1 cellular context compared by ENCODE assay signal in the genomic region with DNA sequence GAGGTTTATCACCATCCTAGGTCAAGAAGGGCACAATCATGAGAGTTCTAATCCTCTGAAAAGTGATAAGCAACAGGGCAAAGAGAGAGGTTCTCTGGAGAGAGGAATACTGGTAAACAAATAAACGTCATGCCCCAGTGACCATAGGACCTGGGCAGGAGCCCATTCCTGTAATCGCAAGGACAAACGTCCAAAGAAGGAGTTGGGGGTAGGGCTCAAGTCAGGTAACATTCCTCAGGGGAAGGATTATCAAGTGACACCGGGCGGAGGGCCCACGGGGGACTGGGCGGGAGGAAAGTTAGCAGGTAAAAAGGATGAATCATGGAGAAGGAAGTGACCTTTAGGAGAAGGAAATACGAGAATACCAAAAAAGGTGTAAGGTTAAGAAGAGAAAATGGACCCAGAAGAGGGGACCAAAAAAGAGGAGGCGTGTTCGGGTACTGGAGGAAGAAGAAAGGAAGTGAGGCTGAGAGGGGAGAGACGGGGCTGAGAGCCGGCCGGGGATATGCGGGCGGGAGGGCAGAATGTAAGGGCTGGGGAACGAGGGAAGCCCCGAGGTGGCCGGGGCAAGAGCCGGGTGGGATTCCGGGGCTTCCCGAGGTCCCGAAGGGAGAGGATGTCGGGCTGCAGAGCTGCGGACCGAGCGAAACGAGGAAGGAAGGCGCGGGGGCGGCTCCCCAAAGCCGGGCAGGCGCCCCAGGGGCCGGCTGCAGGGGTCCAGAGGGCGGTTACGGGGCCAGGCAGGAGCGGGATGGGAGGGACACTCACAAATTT.
TF ChIP-seq lines count a peak whose summit lies in the region.

No MANE protein-coding gene starts in this region.

TF ChIP-seq in HepG2, 621 proteins besides CTCF, POLR2A, EP300 and RAD21 (continues in another document):
- TF ChIP-seq, protein P1, sequence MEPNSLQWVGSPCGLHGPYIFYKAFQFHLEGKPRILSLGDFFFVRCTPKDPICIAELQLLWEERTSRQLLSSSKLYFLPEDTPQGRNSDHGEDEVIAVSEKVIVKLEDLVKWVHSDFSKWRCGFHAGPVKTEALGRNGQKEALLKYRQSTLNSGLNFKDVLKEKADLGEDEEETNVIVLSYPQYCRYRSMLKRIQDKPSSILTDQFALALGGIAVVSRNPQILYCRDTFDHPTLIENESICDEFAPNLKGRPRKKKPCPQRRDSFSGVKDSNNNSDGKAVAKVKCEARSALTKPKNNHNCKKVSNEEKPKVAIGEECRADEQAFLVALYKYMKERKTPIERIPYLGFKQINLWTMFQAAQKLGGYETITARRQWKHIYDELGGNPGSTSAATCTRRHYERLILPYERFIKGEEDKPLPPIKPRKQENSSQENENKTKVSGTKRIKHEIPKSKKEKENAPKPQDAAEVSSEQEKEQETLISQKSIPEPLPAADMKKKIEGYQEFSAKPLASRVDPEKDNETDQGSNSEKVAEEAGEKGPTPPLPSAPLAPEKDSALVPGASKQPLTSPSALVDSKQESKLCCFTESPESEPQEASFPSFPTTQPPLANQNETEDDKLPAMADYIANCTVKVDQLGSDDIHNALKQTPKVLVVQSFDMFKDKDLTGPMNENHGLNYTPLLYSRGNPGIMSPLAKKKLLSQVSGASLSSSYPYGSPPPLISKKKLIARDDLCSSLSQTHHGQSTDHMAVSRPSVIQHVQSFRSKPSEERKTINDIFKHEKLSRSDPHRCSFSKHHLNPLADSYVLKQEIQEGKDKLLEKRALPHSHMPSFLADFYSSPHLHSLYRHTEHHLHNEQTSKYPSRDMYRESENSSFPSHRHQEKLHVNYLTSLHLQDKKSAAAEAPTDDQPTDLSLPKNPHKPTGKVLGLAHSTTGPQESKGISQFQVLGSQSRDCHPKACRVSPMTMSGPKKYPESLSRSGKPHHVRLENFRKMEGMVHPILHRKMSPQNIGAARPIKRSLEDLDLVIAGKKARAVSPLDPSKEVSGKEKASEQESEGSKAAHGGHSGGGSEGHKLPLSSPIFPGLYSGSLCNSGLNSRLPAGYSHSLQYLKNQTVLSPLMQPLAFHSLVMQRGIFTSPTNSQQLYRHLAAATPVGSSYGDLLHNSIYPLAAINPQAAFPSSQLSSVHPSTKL (CRISPR knock-in tag; IDR thresholded peaks at IDR 0.05): peak; percentile 49; the same call in 1 of the 2 replicates
- TF ChIP-seq TCF12 (IDR thresholded peaks at IDR 0.05) (no peak), TCF12 (CRISPR knock-in tag; IDR thresholded peaks at IDR 0.05) (no peak), ZBTB7A (CRISPR knock-in tag; IDR thresholded peaks at IDR 0.05) (no peak), CENPX (CRISPR knock-in tag; IDR thresholded peaks at IDR 0.05) (no peak), SOX5 (CRISPR knock-in tag; IDR thresholded peaks at IDR 0.05; ENCODE audit: borderline replicate concordance) (peak; percentile 15; the same call in 1 of the 2 replicates), TGIF2 (CRISPR knock-in tag; IDR thresholded peaks at IDR 0.05) (peak; percentile 32; the same call in 1 of the 2 replicates), THAP11 (CRISPR knock-in tag; IDR thresholded peaks at IDR 0.05) (0 out of 2 replicates have a peak, but pooled peaks have one; percentile 53), HDAC2 (CRISPR knock-in tag; IDR thresholded peaks at IDR 0.05) (0 out of 2 replicates have a peak, but pooled peaks have one; percentile 39), MTA1 (CRISPR knock-in tag; IDR thresholded peaks at IDR 0.05; ENCODE audit: borderline replicate concordance) (no peak), NR3C1 (CRISPR knock-in tag; IDR thresholded peaks at IDR 0.05) (no peak), GTF2F1 (IDR thresholded peaks at IDR 0.05; ENCODE audit: low read length) (no peak), GABPA (IDR thresholded peaks at IDR 0.05; ENCODE audit: low read depth, low read length) (0 out of 2 replicates have a peak, but pooled peaks have one; percentile 18), GABPA (CRISPR knock-in tag; IDR thresholded peaks at IDR 0.05; ENCODE audit: low read depth) (peak; percentile 72), HNF4A (CRISPR knock-in tag; IDR thresholded peaks at IDR 0.05) (no peak; the same call in 1 of the 2 replicates), GATAD2A (CRISPR knock-in tag; IDR thresholded peaks at IDR 0.05) (peak; percentile 62)
- TF ChIP-seq, protein P2, sequence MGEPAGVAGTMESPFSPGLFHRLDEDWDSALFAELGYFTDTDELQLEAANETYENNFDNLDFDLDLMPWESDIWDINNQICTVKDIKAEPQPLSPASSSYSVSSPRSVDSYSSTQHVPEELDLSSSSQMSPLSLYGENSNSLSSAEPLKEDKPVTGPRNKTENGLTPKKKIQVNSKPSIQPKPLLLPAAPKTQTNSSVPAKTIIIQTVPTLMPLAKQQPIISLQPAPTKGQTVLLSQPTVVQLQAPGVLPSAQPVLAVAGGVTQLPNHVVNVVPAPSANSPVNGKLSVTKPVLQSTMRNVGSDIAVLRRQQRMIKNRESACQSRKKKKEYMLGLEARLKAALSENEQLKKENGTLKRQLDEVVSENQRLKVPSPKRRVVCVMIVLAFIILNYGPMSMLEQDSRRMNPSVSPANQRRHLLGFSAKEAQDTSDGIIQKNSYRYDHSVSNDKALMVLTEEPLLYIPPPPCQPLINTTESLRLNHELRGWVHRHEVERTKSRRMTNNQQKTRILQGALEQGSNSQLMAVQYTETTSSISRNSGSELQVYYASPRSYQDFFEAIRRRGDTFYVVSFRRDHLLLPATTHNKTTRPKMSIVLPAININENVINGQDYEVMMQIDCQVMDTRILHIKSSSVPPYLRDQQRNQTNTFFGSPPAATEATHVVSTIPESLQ (CRISPR knock-in tag; conservative IDR thresholded peaks at IDR 0.05): no peak
- TF ChIP-seq, protein P3, sequence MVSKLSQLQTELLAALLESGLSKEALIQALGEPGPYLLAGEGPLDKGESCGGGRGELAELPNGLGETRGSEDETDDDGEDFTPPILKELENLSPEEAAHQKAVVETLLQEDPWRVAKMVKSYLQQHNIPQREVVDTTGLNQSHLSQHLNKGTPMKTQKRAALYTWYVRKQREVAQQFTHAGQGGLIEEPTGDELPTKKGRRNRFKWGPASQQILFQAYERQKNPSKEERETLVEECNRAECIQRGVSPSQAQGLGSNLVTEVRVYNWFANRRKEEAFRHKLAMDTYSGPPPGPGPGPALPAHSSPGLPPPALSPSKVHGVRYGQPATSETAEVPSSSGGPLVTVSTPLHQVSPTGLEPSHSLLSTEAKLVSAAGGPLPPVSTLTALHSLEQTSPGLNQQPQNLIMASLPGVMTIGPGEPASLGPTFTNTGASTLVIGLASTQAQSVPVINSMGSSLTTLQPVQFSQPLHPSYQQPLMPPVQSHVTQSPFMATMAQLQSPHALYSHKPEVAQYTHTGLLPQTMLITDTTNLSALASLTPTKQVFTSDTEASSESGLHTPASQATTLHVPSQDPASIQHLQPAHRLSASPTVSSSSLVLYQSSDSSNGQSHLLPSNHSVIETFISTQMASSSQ (IDR thresholded peaks at IDR 0.05; ENCODE audit: low read depth): no peak
- TF ChIP-seq, protein P3 (CRISPR knock-in tag; IDR thresholded peaks at IDR 0.05; ENCODE audit: borderline replicate concordance): no peak
- TF ChIP-seq, protein P4, sequence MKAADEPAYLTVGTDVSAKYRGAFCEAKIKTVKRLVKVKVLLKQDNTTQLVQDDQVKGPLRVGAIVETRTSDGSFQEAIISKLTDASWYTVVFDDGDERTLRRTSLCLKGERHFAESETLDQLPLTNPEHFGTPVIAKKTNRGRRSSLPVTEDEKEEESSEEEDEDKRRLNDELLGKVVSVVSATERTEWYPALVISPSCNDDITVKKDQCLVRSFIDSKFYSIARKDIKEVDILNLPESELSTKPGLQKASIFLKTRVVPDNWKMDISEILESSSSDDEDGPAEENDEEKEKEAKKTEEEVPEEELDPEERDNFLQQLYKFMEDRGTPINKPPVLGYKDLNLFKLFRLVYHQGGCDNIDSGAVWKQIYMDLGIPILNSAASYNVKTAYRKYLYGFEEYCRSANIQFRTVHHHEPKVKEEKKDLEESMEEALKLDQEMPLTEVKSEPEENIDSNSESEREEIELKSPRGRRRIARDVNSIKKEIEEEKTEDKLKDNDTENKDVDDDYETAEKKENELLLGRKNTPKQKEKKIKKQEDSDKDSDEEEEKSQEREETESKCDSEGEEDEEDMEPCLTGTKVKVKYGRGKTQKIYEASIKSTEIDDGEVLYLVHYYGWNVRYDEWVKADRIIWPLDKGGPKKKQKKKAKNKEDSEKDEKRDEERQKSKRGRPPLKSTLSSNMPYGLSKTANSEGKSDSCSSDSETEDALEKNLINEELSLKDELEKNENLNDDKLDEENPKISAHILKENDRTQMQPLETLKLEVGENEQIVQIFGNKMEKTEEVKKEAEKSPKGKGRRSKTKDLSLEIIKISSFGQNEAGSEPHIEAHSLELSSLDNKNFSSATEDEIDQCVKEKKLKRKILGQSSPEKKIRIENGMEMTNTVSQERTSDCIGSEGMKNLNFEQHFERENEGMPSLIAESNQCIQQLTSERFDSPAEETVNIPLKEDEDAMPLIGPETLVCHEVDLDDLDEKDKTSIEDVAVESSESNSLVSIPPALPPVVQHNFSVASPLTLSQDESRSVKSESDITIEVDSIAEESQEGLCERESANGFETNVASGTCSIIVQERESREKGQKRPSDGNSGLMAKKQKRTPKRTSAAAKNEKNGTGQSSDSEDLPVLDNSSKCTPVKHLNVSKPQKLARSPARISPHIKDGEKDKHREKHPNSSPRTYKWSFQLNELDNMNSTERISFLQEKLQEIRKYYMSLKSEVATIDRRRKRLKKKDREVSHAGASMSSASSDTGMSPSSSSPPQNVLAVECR (CRISPR knock-in tag; IDR thresholded peaks at IDR 0.05; ENCODE audit: borderline replicate concordance): peak; percentile 1; the same call in 1 of the 2 replicates
- TF ChIP-seq, protein P5, sequence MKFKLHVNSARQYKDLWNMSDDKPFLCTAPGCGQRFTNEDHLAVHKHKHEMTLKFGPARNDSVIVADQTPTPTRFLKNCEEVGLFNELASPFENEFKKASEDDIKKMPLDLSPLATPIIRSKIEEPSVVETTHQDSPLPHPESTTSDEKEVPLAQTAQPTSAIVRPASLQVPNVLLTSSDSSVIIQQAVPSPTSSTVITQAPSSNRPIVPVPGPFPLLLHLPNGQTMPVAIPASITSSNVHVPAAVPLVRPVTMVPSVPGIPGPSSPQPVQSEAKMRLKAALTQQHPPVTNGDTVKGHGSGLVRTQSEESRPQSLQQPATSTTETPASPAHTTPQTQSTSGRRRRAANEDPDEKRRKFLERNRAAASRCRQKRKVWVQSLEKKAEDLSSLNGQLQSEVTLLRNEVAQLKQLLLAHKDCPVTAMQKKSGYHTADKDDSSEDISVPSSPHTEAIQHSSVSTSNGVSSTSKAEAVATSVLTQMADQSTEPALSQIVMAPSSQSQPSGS (CRISPR knock-in tag; IDR thresholded peaks at IDR 0.05): 0 out of 2 replicates have a peak, but pooled peaks have one; percentile 42
- TF ChIP-seq, protein P6, sequence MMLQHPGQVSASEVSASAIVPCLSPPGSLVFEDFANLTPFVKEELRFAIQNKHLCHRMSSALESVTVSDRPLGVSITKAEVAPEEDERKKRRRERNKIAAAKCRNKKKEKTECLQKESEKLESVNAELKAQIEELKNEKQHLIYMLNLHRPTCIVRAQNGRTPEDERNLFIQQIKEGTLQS (CRISPR knock-in tag; IDR thresholded peaks at IDR 0.05): no peak
- TF ChIP-seq, protein P7, sequence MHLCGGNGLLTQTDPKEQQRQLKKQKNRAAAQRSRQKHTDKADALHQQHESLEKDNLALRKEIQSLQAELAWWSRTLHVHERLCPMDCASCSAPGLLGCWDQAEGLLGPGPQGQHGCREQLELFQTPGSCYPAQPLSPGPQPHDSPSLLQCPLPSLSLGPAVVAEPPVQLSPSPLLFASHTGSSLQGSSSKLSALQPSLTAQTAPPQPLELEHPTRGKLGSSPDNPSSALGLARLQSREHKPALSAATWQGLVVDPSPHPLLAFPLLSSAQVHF (CRISPR knock-in tag; IDR thresholded peaks at IDR 0.05): peak; percentile 31; the same call in 1 of the 2 replicates
- TF ChIP-seq, protein P8, sequence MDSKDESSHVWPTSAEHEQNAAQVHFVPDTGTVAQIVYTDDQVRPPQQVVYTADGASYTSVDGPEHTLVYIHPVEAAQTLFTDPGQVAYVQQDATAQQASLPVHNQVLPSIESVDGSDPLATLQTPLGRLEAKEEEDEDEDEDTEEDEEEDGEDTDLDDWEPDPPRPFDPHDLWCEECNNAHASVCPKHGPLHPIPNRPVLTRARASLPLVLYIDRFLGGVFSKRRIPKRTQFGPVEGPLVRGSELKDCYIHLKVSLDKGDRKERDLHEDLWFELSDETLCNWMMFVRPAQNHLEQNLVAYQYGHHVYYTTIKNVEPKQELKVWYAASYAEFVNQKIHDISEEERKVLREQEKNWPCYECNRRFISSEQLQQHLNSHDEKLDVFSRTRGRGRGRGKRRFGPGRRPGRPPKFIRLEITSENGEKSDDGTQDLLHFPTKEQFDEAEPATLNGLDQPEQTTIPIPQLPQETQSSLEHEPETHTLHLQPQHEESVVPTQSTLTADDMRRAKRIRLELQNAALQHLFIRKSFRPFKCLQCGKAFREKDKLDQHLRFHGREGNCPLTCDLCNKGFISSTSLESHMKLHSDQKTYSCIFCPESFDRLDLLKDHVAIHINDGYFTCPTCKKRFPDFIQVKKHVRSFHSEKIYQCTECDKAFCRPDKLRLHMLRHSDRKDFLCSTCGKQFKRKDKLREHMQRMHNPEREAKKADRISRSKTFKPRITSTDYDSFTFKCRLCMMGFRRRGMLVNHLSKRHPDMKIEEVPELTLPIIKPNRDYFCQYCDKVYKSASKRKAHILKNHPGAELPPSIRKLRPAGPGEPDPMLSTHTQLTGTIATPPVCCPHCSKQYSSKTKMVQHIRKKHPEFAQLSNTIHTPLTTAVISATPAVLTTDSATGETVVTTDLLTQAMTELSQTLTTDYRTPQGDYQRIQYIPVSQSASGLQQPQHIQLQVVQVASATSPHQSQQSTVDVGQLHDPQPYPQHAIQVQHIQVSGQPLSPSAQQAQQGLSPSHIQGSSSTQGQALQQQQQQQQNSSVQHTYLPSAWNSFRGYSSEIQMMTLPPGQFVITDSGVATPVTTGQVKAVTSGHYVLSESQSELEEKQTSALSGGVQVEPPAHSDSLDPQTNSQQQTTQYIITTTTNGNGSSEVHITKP (CRISPR knock-in tag; IDR thresholded peaks at IDR 0.05; ENCODE audit: low read depth): peak; percentile 91
